ENCODE assay signal across 16 cellular contexts in genomic region chr2:12824771-12825363, GRCh38.
A peak's percentile ranks its signal among the peaks of the same experiment; 100 is the strongest.
DNase-seq lines count a peak whose midpoint lies in the region; ATAC-seq, FAIRE-seq and TF ChIP-seq lines count a peak whose summit lies in the region.
"Had no signal": no experiment of that assay in that cellular context is flagged by ENCODE, and none has a peak within 500 bp of the region (broad histone marks: within the 10 kb centered on the region; RNA-seq: fewer than 3 reads in every experiment).

No MANE protein-coding gene starts in this region.

- no peak for TF ChIP-seq POLR2A in uterus (IDR thresholded peaks at IDR 0.05)

- no peaks in the 10 kb centered on the region for H3K27me3 ChIP-seq in osteoblast (ENCODE audit: insufficient read depth, low read length)
- H3K27me3 ChIP-seq in uterus = no peaks in the 10 kb centered on the region
- H3K27me3 ChIP-seq: neutrophil had no signal

- peak overlapping the region; percentile 44 for H3K4me2 ChIP-seq in osteoblast (ENCODE audit: insufficient read depth, low read length)

- no peaks in the 10 kb centered on the region for H4K20me1 ChIP-seq in osteoblast (ENCODE audit: insufficient read depth, low read length)

- H3K36me3 ChIP-seq in osteoblast (ENCODE audit: insufficient read depth, low read length) (no peaks in the 10 kb centered on the region), uterus (no peaks in the 10 kb centered on the region)
- H3K36me3 ChIP-seq: neutrophil had no signal

- DNase-seq in NCI-H2171 treated with DMSO at 0.1 percent for 48 hours (lab: John Stamatoyannopoulos, UW) (peak; percentile 36), NCI-H2171 (lab: John Stamatoyannopoulos, UW) (no peak), Right ventricle myocardium superior (peak; percentile 70), osteoblast (ENCODE audit: insufficient read length, low spot score, missing footprints) (no peak), uterus (peak; percentile 71 to 72), NCI-H146 (lab: John Stamatoyannopoulos, UW) (no peak), HTR-8/SVneo (ENCODE audit: insufficient read length, low spot score) (no peak)
- no peak for DNase-seq in activated CD4-positive, alpha-beta T cell treated with anti-CD3 and anti-CD28 coated beads for 4 hours
- DNase-seq: 8988T; activated CD4-positive, CD25-positive, alpha-beta regulatory T cell treated with anti-CD3 and anti-CD28 coated beads, Interleukin-2, amount 50 U/mL, for 72 hours; activated T-cell treated with anti-CD3 and anti-CD28 coated beads, Interleukin-2, amount 50 U/mL, for 48 hours; GOT3; immature natural killer cell; stimulated activated CD4-positive, alpha-beta T cell treated with anti-CD3 and anti-CD28 coated beads, Interleukin-4, amount 100 ng/mL, for 1 hour had no signal

- intact Hi-C loops in Right ventricle myocardium superior (cut with DNase I) = loop anchor here (5.0 kb wide), 1 partner anchor 108 kb away; the partner anchor contains the start of gene TRIB2
- intact Hi-C loops in uterus (cut with DNase I; ENCODE audit: low total_unique reads) = no loop called here

- TF ChIP-seq CTCF in osteoblast (IDR thresholded peaks at IDR 0.05; ENCODE audit: extremely low read depth, low read depth, low read length) (no peak), uterus (IDR thresholded peaks at IDR 0.05) (no peak)

- H3K9me3 ChIP-seq in osteoblast (ENCODE audit: low read depth, low read length) (no peaks in the 10 kb centered on the region), uterus (no peaks in the 10 kb centered on the region)
- H3K9me3 ChIP-seq: neutrophil had no signal

- no peaks in the 10 kb centered on the region for H3K79me2 ChIP-seq in osteoblast (ENCODE audit: insufficient read depth, low read length)

- H3K4me3 ChIP-seq in osteoblast (ENCODE audit: insufficient read depth, low read length) (no peak overlapping the region), uterus (no peak overlapping the region)

- H3K4me1 ChIP-seq in osteoblast (ENCODE audit: insufficient read depth, low read length) (peaks cover 24% of the 10 kb centered on the region), uterus (no peaks in the 10 kb centered on the region)

- H2AFZ ChIP-seq in osteoblast (ENCODE audit: low read length) = peak overlapping the region; percentile 84

- H3K27ac ChIP-seq in osteoblast (ENCODE audit: low read depth, low read length) = peak overlapping the region; percentile 56
- peak overlapping the region; percentile 67 to 68 for H3K27ac ChIP-seq in uterus
- H3K27ac ChIP-seq: epithelial cell of prostate, neutrophil had no signal

- no peak for FAIRE-seq in HTR-8/SVneo (lab: Jason Lieb, UNC)

- peak; percentile 88 for ATAC-seq in Right ventricle myocardium superior (ENCODE audit: poor library complexity)

Comparison
In these comparisons a context has a peak if more than half of its experiments do, and no peak if none do; other contexts are left out.
1. DNase-seq: peak in NCI-H2171 treated with DMSO at 0.1 percent for 48 hours (single experiment), Right ventricle myocardium superior (single experiment) and uterus (2 of 2); none in NCI-H2171 (single experiment), osteoblast (single experiment), NCI-H146 (single experiment), activated CD4-positive, alpha-beta T cell treated with anti-CD3 and anti-CD28 coated beads for 4 hours (0 of 2) and HTR-8/SVneo (single experiment).